ENCODE assay signal across 10 cellular contexts in the genomic region with DNA sequence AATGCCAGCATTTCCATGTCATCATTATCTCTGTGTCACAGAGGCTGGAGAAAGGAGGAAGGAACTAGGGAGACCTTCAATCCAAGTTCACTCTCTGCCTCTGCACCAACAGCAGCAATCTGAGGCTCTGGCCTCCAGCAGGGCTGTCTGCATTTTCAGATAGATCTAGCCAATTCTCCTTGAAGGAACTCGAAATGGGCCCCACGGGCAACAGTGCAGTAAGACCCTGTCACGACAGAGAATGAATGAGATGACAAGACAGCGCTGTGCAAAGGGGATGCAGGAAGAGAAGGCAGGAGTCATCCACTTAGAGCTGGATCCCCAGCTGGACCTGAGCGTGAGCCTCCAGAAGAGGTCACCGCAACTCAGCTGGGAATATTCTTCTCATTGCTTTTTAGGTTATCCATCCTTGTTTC.
A peak's percentile ranks its signal among the peaks of the same experiment; 100 is the strongest.
DNase-seq lines count a peak whose midpoint lies in the region; ATAC-seq and TF ChIP-seq lines count a peak whose summit lies in the region.
"Had no signal": no experiment of that assay in that cellular context is flagged by ENCODE, and none has a peak within 500 bp of the region (broad histone marks: within the 10 kb centered on the region; RNA-seq: fewer than 3 reads in every experiment).

No MANE protein-coding gene starts in this region.

- H3F3A ChIP-seq in Loucy (ENCODE audit: low read depth) = peaks cover 4% of the 10 kb centered on the region; the same call in 1 of the 2 replicates

- H4K20me1 ChIP-seq in Loucy (ENCODE audit: insufficient read depth, low read length, poor library complexity, severe bottlenecking) = no peaks in the 10 kb centered on the region

- H3K27ac ChIP-seq in C4-2B = no peak overlapping the region
- H3K27ac ChIP-seq: neutrophil had no signal

- no peak for TF ChIP-seq POLR2A in erythroblast (IDR thresholded peaks at IDR 0.05; ENCODE audit: low read length)
- TF ChIP-seq POLR2A in GM18505 (IDR thresholded peaks at IDR 0.05; ENCODE audit: borderline replicate concordance, extremely low read depth, insufficient read depth, insufficient read length) = no peak

- DNase-seq in erythroblast (lab: John Stamatoyannopoulos, UW) (peak; percentile 5 to 10), midbrain (lab: John Stamatoyannopoulos, UW) (peak; percentile 50)
- DNase-seq: activated T-cell treated with anti-CD3 and anti-CD28 coated beads, Interleukin-2, amount 50 U/mL, for 4 hours had no signal

- H3K36me3 ChIP-seq in Loucy (ENCODE audit: insufficient read depth, low read length) = no peaks in the 10 kb centered on the region
- H3K36me3 ChIP-seq: neutrophil had no signal

- TF ChIP-seq CTCF in C4-2B (conservative IDR thresholded peaks at IDR 0.05) (peak; percentile 49), Loucy (conservative IDR thresholded peaks at IDR 0.05; ENCODE audit: low read length) (peak; percentile 48)

- H3K9me3 ChIP-seq in Loucy (ENCODE audit: insufficient read depth, low read depth, low read length) = no peaks in the 10 kb centered on the region
- H3K9me3 ChIP-seq: neutrophil had no signal

- no peaks in the 10 kb centered on the region for H3K79me2 ChIP-seq in Loucy (ENCODE audit: insufficient read depth, low read length)

- peaks cover 47% of the 10 kb centered on the region for H3K4me1 ChIP-seq in Loucy (ENCODE audit: insufficient read depth, low read length, poor library complexity, severe bottlenecking)

- H3K27me3 ChIP-seq in Loucy (ENCODE audit: insufficient read depth, low read length, poor library complexity, severe bottlenecking) = no peaks in the 10 kb centered on the region

- peak overlapping the region; percentile 76 for H3K4me2 ChIP-seq in Loucy (ENCODE audit: low read depth, low read length, poor library complexity, severe bottlenecking)

- no peaks in the 10 kb centered on the region for H3K9me2 ChIP-seq in Loucy (replicated peaks; ENCODE audit: low read depth, low read length)

- peak overlapping the region; percentile 73 for H3K9ac ChIP-seq in Loucy (ENCODE audit: low read depth, low read length, poor library complexity, severe bottlenecking)

- no peak overlapping the region for H2AFZ ChIP-seq in Loucy (ENCODE audit: low read length)

- peak overlapping the region; percentile 63 for H3K4me3 ChIP-seq in Loucy (ENCODE audit: low read length, poor library complexity, severe bottlenecking)

- ATAC-seq in GM18502 (IDR thresholded peaks at IDR 0.05; ENCODE audit: poor library complexity, unreplicated experiment) (no peak), GM18505 (IDR thresholded peaks at IDR 0.05; ENCODE audit: unreplicated experiment) (no peak), GM19023 (IDR thresholded peaks at IDR 0.05; ENCODE audit: unreplicated experiment) (no peak)
- ATAC-seq in activated CD4-positive, CD25-positive, alpha-beta regulatory T cell treated with anti-CD3 and anti-CD28 coated beads, Interleukin-2, amount 50 U/mL, for 24 hours = no peak
- ATAC-seq: activated T-cell treated with anti-CD3 and anti-CD28 coated beads, Interleukin-2, amount 50 U/mL, for 4 hours had no signal
